ENCODE assay signal across 13 cellular contexts in genomic region chr7:6639032-6639431, GRCh38. TPM values are rescaled to one million over a fixed set of nuclear protein-coding genes. Genes with fewer than 3 reads are reported as not detected.
DNase-seq lines count a peak whose midpoint lies in the region; ATAC-seq and TF ChIP-seq lines count a peak whose summit lies in the region.
"Had no signal": no experiment of that assay in that cellular context is flagged by ENCODE, and none has a peak within 500 bp of the region (broad histone marks: within the 10 kb centered on the region; RNA-seq: fewer than 3 reads in every experiment).

No MANE protein-coding gene starts in this region.

- H2AFZ ChIP-seq in SK-N-SH (ENCODE audit: low read depth) (no peak overlapping the region), PC-3 (ENCODE audit: low read length) (no peak overlapping the region)

- no peak for DNase-seq in SK-N-SH
- DNase-seq in PC-3, result no peak
- DNase-seq in progenitor cell of endocrine pancreas (ENCODE audit: low spot score, unreplicated experiment), result no peak
- no peak for DNase-seq in AG20443 (ENCODE audit: low spot score)
- no peak for DNase-seq in upper lobe of right lung
- DNase-seq in SHP77 treated with DMSO at 0.1 percent for 48 hours (lab: John Stamatoyannopoulos, UW), result no peak
- DNase-seq: 8988T; activated CD4-positive, CD25-positive, alpha-beta regulatory T cell; amygdala; RPMI8226; stimulated activated CD4-positive, alpha-beta T cell treated with anti-CD3 and anti-CD28 coated beads, Interleukin-12 subunit alpha, Interleukin-12 subunit beta, amount 100 ng/mL, for 4 hours had no signal

- BruUV-seq in PC-3 (replicated peaks; lab: Mats Ljungman, UMichigan), result no TSS peak

- H4K20me1 ChIP-seq in SK-N-SH (ENCODE audit: insufficient read depth), result peaks cover 13% of the 10 kb centered on the region; the same call in 1 of the 2 replicates
- no peaks in the 10 kb centered on the region for H4K20me1 ChIP-seq in PC-3 (ENCODE audit: low read length)

- H3K36me3 ChIP-seq in SK-N-SH (replicated peaks in 1 of 2; ENCODE audit: control insufficient read depth in 1 of 2, insufficient read depth in 2 of 2, low read length in 1 of 2), result peaks cover 24 to 48% of the 10 kb centered on the region in 2 experiments
- peaks cover 14% of the 10 kb centered on the region for H3K36me3 ChIP-seq in PC-3 (ENCODE audit: low read depth, low read length)
- peaks cover 35% of the 10 kb centered on the region for H3K36me3 ChIP-seq in upper lobe of right lung

- intact Hi-C loops in PC-3 (cut with micrococcal nuclease), result no loop called here
- intact Hi-C loops in dendritic cell treated with granulocyte-macrophage colony-stimulating factor and Interleukin-4, amounts not matched to agents 40 ng/mL and 50 ng/mL, for 4 days (cut with micrococcal nuclease), result no loop called here
- intact Hi-C loops in upper lobe of right lung (cut with DNase I), result no loop called here

- H3K4me1 ChIP-seq in SK-N-SH (ENCODE audit: control insufficient read depth in 1 of 2, insufficient read depth in 2 of 2, low read depth in 1 of 2, low read length in 1 of 2) (peaks cover 5 to 15% of the 10 kb centered on the region in 2 experiments; a peak in 2 of 4 replicates), PC-3 (ENCODE audit: insufficient read depth, low read length) (peaks cover 15% of the 10 kb centered on the region; the same call in 1 of the 2 replicates), upper lobe of right lung (peaks cover 21% of the 10 kb centered on the region)

- H3K9me2 ChIP-seq in SK-N-SH (no peaks in the 10 kb centered on the region), PC-3 (replicated peaks; ENCODE audit: low read length) (no peaks in the 10 kb centered on the region)

- H3K4me3 ChIP-seq in SK-N-SH (ENCODE audit: low read depth in 2 of 2, low read length in 1 of 2) (no peak overlapping the region; a peak in 1 of 4 replicates), PC-3 (ENCODE audit: low read length) (no peak overlapping the region), upper lobe of right lung (no peak overlapping the region)

- TF ChIP-seq EP300 in SK-N-SH (IDR thresholded peaks at IDR 0.05; ENCODE audit: borderline replicate concordance in 1 of 2, low read depth in 1 of 2, low read length in 1 of 2), result no peak

- H3K4me3 Mint-ChIP-seq in dendritic cell treated with granulocyte-macrophage colony-stimulating factor and Interleukin-4, amounts not matched to agents 40 ng/mL and 50 ng/mL, for 4 days, result peak overlapping the region; percentile 27
- H3K4me3 Mint-ChIP-seq in progenitor cell of endocrine pancreas (ENCODE audit: low read depth), result peak overlapping the region; percentile 80

- 91% methylated on average over 4 of the region's 4 CpGs for WGBS in SK-N-SH (ENCODE audit: low lambda C conversion rate)

- ATAC-seq in SK-N-SH treated with all-trans-retinoic acid at 6 μM for 48 hours (no peak), PC-3 (no peak), upper lobe of right lung (no peak)

- H3K27ac ChIP-seq in SK-N-SH (ENCODE audit: low read depth in 2 of 2, low read length in 1 of 2) (no peak overlapping the region), PC-3 (ENCODE audit: low read length) (no peak overlapping the region), upper lobe of right lung (no peak overlapping the region)

- POLR2A ChIA-PET in SK-N-SH (lab: Yijun Ruan, JAX) (no interaction called here), PC-3 (lab: Charles Lee; ENCODE audit: unreplicated experiment) (no interaction called here)

- TF ChIP-seq CTCF in SK-N-SH (IDR thresholded peaks at IDR 0.05), result no peak
- TF ChIP-seq CTCF in PC-3 (conservative IDR thresholded peaks at IDR 0.05; ENCODE audit: low read depth, low read length), result no peak
- no peak for TF ChIP-seq CTCF in progenitor cell of endocrine pancreas (IDR thresholded peaks at IDR 0.05; ENCODE audit: unreplicated experiment)
- TF ChIP-seq CTCF in upper lobe of right lung (IDR thresholded peaks at IDR 0.05), result no peak

- H3K4me1 Mint-ChIP-seq in dendritic cell treated with granulocyte-macrophage colony-stimulating factor and Interleukin-4, amounts not matched to agents 40 ng/mL and 50 ng/mL, for 4 days (ENCODE audit: low read depth), result peaks cover 43% of the 10 kb centered on the region
- peaks cover 12% of the 10 kb centered on the region for H3K4me1 Mint-ChIP-seq in progenitor cell of endocrine pancreas (ENCODE audit: low read depth)

- no peaks in the 10 kb centered on the region for H3K27me3 ChIP-seq in SK-N-SH (ENCODE audit: insufficient read depth)
- H3K27me3 ChIP-seq in PC-3 (ENCODE audit: low read length), result no peaks in the 10 kb centered on the region
- H3K27me3 ChIP-seq in upper lobe of right lung, result no peaks in the 10 kb centered on the region

- peaks cover 56% of the 10 kb centered on the region for H3K79me2 ChIP-seq in SK-N-SH (ENCODE audit: insufficient read depth)
- peaks cover 39% of the 10 kb centered on the region for H3K79me2 ChIP-seq in PC-3 (ENCODE audit: low read length)

- peaks cover 57% of the 10 kb centered on the region for H3K36me3 Mint-ChIP-seq in dendritic cell treated with granulocyte-macrophage colony-stimulating factor and Interleukin-4, amounts not matched to agents 40 ng/mL and 50 ng/mL, for 4 days (ENCODE audit: low read depth)
- H3K36me3 Mint-ChIP-seq in progenitor cell of endocrine pancreas (ENCODE audit: insufficient read depth), result peaks cover 10% of the 10 kb centered on the region

- H3K4me2 ChIP-seq in SK-N-SH, result peak overlapping the region; percentile 99
- 0 out of 2 replicates have a peak overlapping the region, but pooled peaks have one; percentile 88 for H3K4me2 ChIP-seq in PC-3 (ENCODE audit: low read length)

- no peaks in the 10 kb centered on the region for H3K27me3 Mint-ChIP-seq in dendritic cell treated with granulocyte-macrophage colony-stimulating factor and Interleukin-4, amounts not matched to agents 40 ng/mL and 50 ng/mL, for 4 days
- H3K27me3 Mint-ChIP-seq in progenitor cell of endocrine pancreas, result no peaks in the 10 kb centered on the region

- H3K9ac ChIP-seq in SK-N-SH, result no peak overlapping the region
- no peak overlapping the region for H3K9ac ChIP-seq in PC-3 (ENCODE audit: low read length)

- no peaks in the 10 kb centered on the region for H3K9me3 ChIP-seq in SK-N-SH
- H3K9me3 ChIP-seq in PC-3 (ENCODE audit: low read length), result no peaks in the 10 kb centered on the region
- H3K9me3 ChIP-seq in upper lobe of right lung, result no peaks in the 10 kb centered on the region

- peak overlapping the region; percentile 75 for H3K27ac Mint-ChIP-seq in dendritic cell treated with granulocyte-macrophage colony-stimulating factor and Interleukin-4, amounts not matched to agents 40 ng/mL and 50 ng/mL, for 4 days
- no peak overlapping the region for H3K27ac Mint-ChIP-seq in progenitor cell of endocrine pancreas

- no peaks in the 10 kb centered on the region for H3F3A ChIP-seq in SK-N-SH (replicated peaks; ENCODE audit: insufficient read depth)
- H3F3A ChIP-seq in PC-3 (ENCODE audit: low read length, unreplicated experiment), result no peaks in the 10 kb centered on the region

- CTCF ChIA-PET in SK-N-SH (lab: Yijun Ruan, JAX), result interaction anchor here (0.9 to 2.0 kb wide), 3 partner anchors 20 to 292 kb away, joined by 3 to 11 read pairs (median 6); partner anchors contain the start of gene INTS15
- CTCF ChIA-PET in PC-3 (lab: Charles Lee), result no interaction called here

- TF ChIP-seq RAD21 in SK-N-SH (IDR thresholded peaks at IDR 0.05; ENCODE audit: low read length), result no peak

- peaks cover 6% of the 10 kb centered on the region for H3K9me3 Mint-ChIP-seq in dendritic cell treated with granulocyte-macrophage colony-stimulating factor and Interleukin-4, amounts not matched to agents 40 ng/mL and 50 ng/mL, for 4 days
- H3K9me3 Mint-ChIP-seq in progenitor cell of endocrine pancreas (ENCODE audit: low read depth), result no peaks in the 10 kb centered on the region

TF ChIP-seq in SK-N-SH, 30 proteins besides CTCF, POLR2A, EP300 and RAD21 (continues in another document):
- TF ChIP-seq POLR2AphosphoS5 (IDR thresholded peaks at IDR 0.05; ENCODE audit: low read depth, low read length), result no peak
- no peak for TF ChIP-seq FOSL2 (IDR thresholded peaks at IDR 0.05; ENCODE audit: borderline replicate concordance, low read depth)
- TF ChIP-seq FOXM1 (IDR thresholded peaks at IDR 0.05; ENCODE audit: low read depth), result no peak
- TF ChIP-seq GABPA (IDR thresholded peaks at IDR 0.05; ENCODE audit: low read depth), result no peak
- no peak for TF ChIP-seq RXRA (IDR thresholded peaks at IDR 0.05; ENCODE audit: borderline replicate concordance, low read depth)
- no peak for TF ChIP-seq FOXJ3 (CRISPR knock-in tag; IDR thresholded peaks at IDR 0.05)
- TF ChIP-seq EZH2phosphoT487 (IDR thresholded peaks at IDR 0.05; ENCODE audit: borderline replicate concordance, low read depth), result no peak
- TF ChIP-seq TAF1 (IDR thresholded peaks at IDR 0.05; ENCODE audit: borderline replicate concordance, low read depth, low read length), result no peak

TF ChIP-seq in SK-N-SH treated with all-trans-retinoic acid at 6 μM for 48 hours, 23 proteins besides CTCF, POLR2A, EP300 and RAD21:
- TF ChIP-seq RARB (CRISPR knock-in tag; IDR thresholded peaks at IDR 0.05) (no peak), ESRRG (CRISPR knock-in tag; IDR thresholded peaks at IDR 0.05) (no peak), ZNF565 (CRISPR knock-in tag; conservative IDR thresholded peaks at IDR 0.05; ENCODE audit: low read depth) (no peak), ISL1 (CRISPR knock-in tag; IDR thresholded peaks at IDR 0.05) (no peak), TCF4 (CRISPR knock-in tag; IDR thresholded peaks at IDR 0.05; ENCODE audit: borderline replicate concordance) (no peak), TOX (CRISPR knock-in tag; IDR thresholded peaks at IDR 0.05; ENCODE audit: borderline replicate concordance) (no peak), ARNTL (CRISPR knock-in tag; IDR thresholded peaks at IDR 0.05; ENCODE audit: borderline replicate concordance, low read depth) (no peak)
TF ChIP-seq in SK-N-SH treated with all-trans-retinoic acid at 6 μM for 48 hours: peak in this region for 0.

RNA-seq across cellular contexts. Expression of gene ZNF316, which starts 1.9 kb away (rescaled TPM):
- polyA plus RNA-seq in SK-N-SH (2012; rRNA removed), result 18.0 and 18.6 TPM in 2 replicates
- polyA plus RNA-seq in SK-N-SH (2012; cell fraction: cytosol; rRNA removed), result 8.8 and 11.0 TPM in 2 replicates
- 82.5 and 113 TPM in 2 replicates for polyA plus RNA-seq in SK-N-SH (2012; cell fraction: nucleus; rRNA removed)
- total RNA-seq in PC-3 (2014; rRNA removed) (17.5 and 26.7 TPM in 2 replicates), progenitor cell of endocrine pancreas (59.6 and 59.7 TPM in 2 replicates), upper lobe of right lung (46.8 TPM)

RNA-seq across cellular contexts. Expression of gene ZNF853, which starts 23.6 kb away (rescaled TPM):
- 15.9 and 17.6 TPM in 2 replicates for polyA plus RNA-seq in SK-N-SH (2012; rRNA removed)
- 8.4 and 15.2 TPM in 2 replicates for polyA plus RNA-seq in SK-N-SH (2012; cell fraction: cytosol; rRNA removed)
- 7.8 and 8.3 TPM in 2 replicates for polyA plus RNA-seq in SK-N-SH (2012; cell fraction: nucleus; rRNA removed)
- total RNA-seq in PC-3 (2014; rRNA removed) (1.0 and 1.6 TPM in 2 replicates), progenitor cell of endocrine pancreas (13.7 and 14.3 TPM in 2 replicates), upper lobe of right lung (5.2 TPM)

RNA-seq across cellular contexts. Expression of gene INTS15, which starts 49.2 kb away (rescaled TPM):
- 31.3 and 39.1 TPM in 2 replicates for polyA plus RNA-seq in SK-N-SH (2012; rRNA removed)
- 23.3 and 29.6 TPM in 2 replicates for polyA plus RNA-seq in SK-N-SH (2012; cell fraction: cytosol; rRNA removed)
- 45.0 and 62.8 TPM in 2 replicates for polyA plus RNA-seq in SK-N-SH (2012; cell fraction: nucleus; rRNA removed)
- total RNA-seq in PC-3 (2014; rRNA removed), result 22.7 and 23.5 TPM in 2 replicates
- 48.6 and 57.1 TPM in 2 replicates for total RNA-seq in progenitor cell of endocrine pancreas
- 37.6 TPM for total RNA-seq in upper lobe of right lung
